1 cellular context compared by ENCODE assay signal in genomic region chr2:237471457-237472186, GRCh38.
TF ChIP-seq lines count a peak whose summit lies in the region.

No MANE protein-coding gene starts in this region.

TF ChIP-seq in HepG2, 621 proteins besides CTCF, POLR2A, EP300 and RAD21 (continued from another document):
- TF ChIP-seq, protein P1, sequence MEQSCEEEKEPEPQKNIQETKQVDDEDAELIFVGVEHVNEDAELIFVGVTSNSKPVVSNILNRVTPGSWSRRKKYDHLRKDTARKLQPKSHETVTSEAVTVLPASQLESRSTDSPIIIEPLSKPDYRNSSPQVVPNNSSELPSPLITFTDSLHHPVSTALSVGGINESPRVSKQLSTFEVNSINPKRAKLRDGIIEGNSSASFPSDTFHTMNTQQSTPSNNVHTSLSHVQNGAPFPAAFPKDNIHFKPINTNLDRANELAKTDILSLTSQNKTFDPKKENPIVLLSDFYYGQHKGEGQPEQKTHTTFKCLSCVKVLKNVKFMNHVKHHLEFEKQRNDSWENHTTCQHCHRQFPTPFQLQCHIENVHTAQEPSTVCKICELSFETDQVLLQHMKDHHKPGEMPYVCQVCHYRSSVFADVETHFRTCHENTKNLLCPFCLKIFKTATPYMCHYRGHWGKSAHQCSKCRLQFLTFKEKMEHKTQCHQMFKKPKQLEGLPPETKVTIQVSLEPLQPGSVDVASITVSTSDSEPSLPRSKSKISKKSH (CRISPR knock-in tag; IDR thresholded peaks at IDR 0.05; ENCODE audit: borderline replicate concordance), result 0 out of 2 replicates have a peak, but pooled peaks have one; percentile 24
TF ChIP-seq in HepG2: peak in this region for 16.
